Comparison of ENCODE assay signal across 21 cellular contexts in the genomic region with DNA sequence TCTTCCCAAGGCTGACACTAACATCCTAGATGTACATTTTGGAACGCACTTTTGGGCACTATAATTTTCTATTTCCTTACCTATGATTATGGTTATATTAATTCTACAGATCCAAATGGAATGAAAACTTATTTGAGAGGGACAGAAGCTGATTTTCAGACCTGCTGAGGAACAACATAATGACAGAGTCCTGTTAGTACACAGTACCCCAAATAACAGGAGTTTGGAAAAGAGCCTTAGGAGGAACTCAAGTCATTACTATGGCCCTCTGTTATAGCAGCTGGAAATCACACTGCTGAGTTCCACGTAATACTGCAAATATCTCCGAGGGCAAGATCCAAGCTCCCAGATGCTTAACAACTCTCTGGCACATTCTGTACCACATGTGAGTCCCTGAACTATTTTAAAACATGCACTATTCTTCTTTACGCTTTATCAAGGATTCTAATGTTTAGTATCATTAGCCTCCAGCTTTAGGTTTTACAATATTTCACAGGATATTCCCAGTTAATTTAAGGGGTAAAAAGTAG.
DNase-seq lines count a peak whose midpoint lies in the region; ATAC-seq and TF ChIP-seq lines count a peak whose summit lies in the region.
"Had no signal": no experiment of that assay in that cellular context is flagged by ENCODE, and none has a peak within 500 bp of the region (broad histone marks: within the 10 kb centered on the region; RNA-seq: fewer than 3 reads in every experiment).

No MANE protein-coding gene starts in this region.

- no peaks in the 10 kb centered on the region for H3K9me3 ChIP-seq in neural cell (ENCODE audit: low read length)
- H3K9me3 ChIP-seq: testis had no signal

- no peak for ATAC-seq in GM21360 (IDR thresholded peaks at IDR 0.05; ENCODE audit: unreplicated experiment)
- ATAC-seq: activated T-cell treated with anti-CD3 and anti-CD28 coated beads, Interleukin-2, amount 50 U/mL, for 72 hours; naive thymus-derived CD8-positive, alpha-beta T cell; PC-3; stimulated activated naive B cell treated with anti-CD40 and anti-IgM and Interleukin-4, amounts not matched to agents 10 μg/mL and 1 μg/mL and 100 μg/mL, for 72 hours; T-helper 17 cell had no signal

- H3K27me3 ChIP-seq in neural cell (ENCODE audit: insufficient read depth, low read depth, low read length), result no peaks in the 10 kb centered on the region
- H3K27me3 ChIP-seq: testis had no signal

- H3K4me2 ChIP-seq in neural cell (ENCODE audit: low read length), result peak overlapping the region; percentile 3

- no peaks in the 10 kb centered on the region for H3K79me2 ChIP-seq in neural cell (replicated peaks; ENCODE audit: insufficient read depth, low read length)

- H3K36me3 ChIP-seq in neural cell (ENCODE audit: insufficient read depth, low read length), result no peaks in the 10 kb centered on the region

- H3K27ac ChIP-seq in angular gyrus (ENCODE audit: low read depth, low read length) (peak overlapping the region; percentile 75), neural cell (ENCODE audit: low read length) (no peak overlapping the region)

- H3F3A ChIP-seq in neural cell (ENCODE audit: insufficient read depth, low read length, poor library complexity, severe bottlenecking), result no peaks in the 10 kb centered on the region

- H4K20me1 ChIP-seq in neural cell (ENCODE audit: insufficient read depth), result no peaks in the 10 kb centered on the region

- H3K4me3 ChIP-seq in AG10803 (ENCODE audit: low read length), result no peak overlapping the region
- H3K4me3 ChIP-seq in neural cell (ENCODE audit: low read length), result peak overlapping the region; percentile 22
- H3K4me3 ChIP-seq: testis had no signal

- no peak for TF ChIP-seq EP300 in neural cell (conservative IDR thresholded peaks at IDR 0.05; ENCODE audit: poor library complexity, severe bottlenecking)

- no peak overlapping the region for H2AFZ ChIP-seq in neural cell (ENCODE audit: low read depth, low read length)

- TF ChIP-seq CTCF in AG10803 (conservative IDR thresholded peaks at IDR 0.05; ENCODE audit: low read length) (no peak), neural cell (IDR thresholded peaks at IDR 0.05; ENCODE audit: poor library complexity, severe bottlenecking) (no peak)

- H3K9me2 ChIP-seq in neural cell (ENCODE audit: insufficient read depth, low read length), result no peaks in the 10 kb centered on the region

- H3K9ac ChIP-seq in neural cell (ENCODE audit: low read length), result no peak overlapping the region

- DNase-seq in AG10803 (ENCODE audit: low read depth), result peak; percentile 39
- peak; percentile 56 for DNase-seq in globus pallidus (ENCODE audit: low spot score)
- DNase-seq in NAMALWA (ENCODE audit: low spot score), result no peak
- no peak for DNase-seq in stimulated activated naive CD4-positive, alpha-beta T cell treated with Interleukin-2 at 50 U/mL for 16 hours (lab: John Stamatoyannopoulos, UW)
- DNase-seq in SIG-M5 (lab: John Stamatoyannopoulos, UW), result no peak
- DNase-seq: activated CD4-positive, alpha-beta T cell treated with anti-CD3 and anti-CD28 coated beads, Interleukin-2, amount 50 U/mL, for 4 hours; activated T-cell treated with anti-CD3 and anti-CD28 coated beads, Interleukin-2, amount 50 U/mL, for 72 hours; CD4-positive, alpha-beta memory T cell; naive thymus-derived CD8-positive, alpha-beta T cell; NCI-H1105; NCI-H187; NCI-H2171; NCI-H526 treated with DMSO at 0.1 percent for 48 hours; PC-3; small intestine; stimulated activated naive B cell treated with anti-CD40 and anti-IgM and Interleukin-4, amounts not matched to agents 10 μg/mL and 1 μg/mL and 100 μg/mL, for 72 hours; T-helper 17 cell; testis had no signal

- TF ChIP-seq RAD21 in neural cell (conservative IDR thresholded peaks at IDR 0.05), result no peak

TF ChIP-seq in neural cell, 6 proteins besides CTCF, POLR2A, EP300 and RAD21:
- TF ChIP-seq TAF1 (IDR thresholded peaks at IDR 0.05; ENCODE audit: low read depth), result no peak
- TF ChIP-seq POLR2AphosphoS5 (IDR thresholded peaks at IDR 0.05), result no peak
- no peak for TF ChIP-seq MXI1 (conservative IDR thresholded peaks at IDR 0.05; ENCODE audit: poor library complexity, severe bottlenecking)
- TF ChIP-seq EZH2 (IDR thresholded peaks at IDR 0.05; ENCODE audit: borderline replicate concordance, insufficient read depth, low read length, poor library complexity, severe bottlenecking), result no peak
- TF ChIP-seq SMC3 (conservative IDR thresholded peaks at IDR 0.05; ENCODE audit: poor library complexity), result no peak
- TF ChIP-seq REST (IDR thresholded peaks at IDR 0.05; ENCODE audit: borderline replicate concordance), result no peak
TF ChIP-seq in neural cell: peak in this region for 0.

Comparison
In these comparisons a context has a peak if more than half of its experiments do, and no peak if none do; other contexts are left out.
1. DNase-seq: peak in AG10803 (single experiment) and globus pallidus (single experiment); none in NAMALWA (single experiment), stimulated activated naive CD4-positive, alpha-beta T cell treated with Interleukin-2 at 50 U/mL for 16 hours (single experiment) and SIG-M5 (single experiment).